In the genomic region with DNA sequence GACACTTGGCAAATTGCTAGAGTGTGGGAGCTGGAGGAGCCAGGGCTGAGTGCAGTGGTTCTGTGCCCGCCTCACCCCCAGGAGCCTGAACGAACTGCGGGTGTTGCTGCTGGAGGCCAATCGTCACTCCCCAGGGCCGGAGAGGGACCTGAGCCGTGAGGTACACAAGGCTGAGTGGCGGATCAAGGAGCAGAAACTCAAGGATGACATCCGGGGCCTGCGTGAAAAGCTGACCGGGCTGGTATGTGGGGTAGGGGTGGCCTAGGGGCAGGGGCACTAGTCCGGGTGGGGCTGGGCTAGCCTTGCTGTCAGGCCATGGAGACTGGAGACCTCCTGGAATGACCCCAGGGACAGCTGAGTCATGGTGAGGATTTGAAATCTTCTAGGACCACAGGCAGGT, we compare ENCODE assay signal across 1 cellular context.
TF ChIP-seq lines count a peak whose summit lies in the region.

No MANE protein-coding gene starts in this region.

TF ChIP-seq in HepG2, 621 proteins besides CTCF, POLR2A, EP300 and RAD21:
- TF ChIP-seq MAZ (IDR thresholded peaks at IDR 0.05; ENCODE audit: borderline replicate concordance, low read depth, low read length) (no peak), MAZ (CRISPR knock-in tag; IDR thresholded peaks at IDR 0.05; ENCODE audit: low read depth) (no peak), SOX6 (IDR thresholded peaks at IDR 0.05) (no peak), SOX6 (CRISPR knock-in tag; IDR thresholded peaks at IDR 0.05) (no peak), NFE2L2 (IDR thresholded peaks at IDR 0.05; ENCODE audit: low read length) (peak; percentile 7; the same call in 1 of the 2 replicates)
